ENCODE assay signal across 13 cellular contexts in the genomic region with DNA sequence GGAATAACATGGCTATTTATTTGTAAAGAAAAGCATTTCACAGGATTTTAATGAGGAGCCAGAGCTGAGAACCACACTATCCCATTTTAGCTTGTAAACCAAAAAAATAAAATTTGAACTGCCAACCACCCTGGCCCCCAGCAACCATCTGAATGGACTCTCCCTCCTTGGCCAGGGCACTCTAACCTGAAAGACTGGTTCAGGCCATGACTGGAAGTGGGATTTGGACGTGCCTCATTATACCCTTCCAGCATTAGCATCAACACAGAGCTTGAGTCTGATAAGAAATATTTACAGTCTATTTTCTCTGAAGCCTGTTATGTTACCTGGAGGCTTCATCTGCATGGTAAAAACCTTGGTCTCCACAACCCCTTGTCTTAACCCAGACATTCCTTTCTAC.
"Had no signal": no experiment of that assay in that cellular context is flagged by ENCODE, and none has a peak within 500 bp of the region (broad histone marks: within the 10 kb centered on the region; RNA-seq: fewer than 3 reads in every experiment).

No MANE protein-coding gene starts in this region.

- H3K27me3 ChIP-seq: stomach had no signal

- DNase-seq: activated CD4-positive, alpha-beta T cell treated with anti-CD3 and anti-CD28 coated beads, Interleukin-2, amount 50 U/mL, for 4 hours; activated CD8-positive, alpha-beta memory T cell treated with anti-CD3 and anti-CD28 coated beads, Interleukin-2, amount 10 ng/mL, durations not matched to agents 7 days and 5 days; activated naive CD4-positive, alpha-beta T cell; activated T-cell treated with anti-CD3 and anti-CD28 coated beads, Interleukin-2, amount 50 U/mL, for 4 hours; cortex of kidney; effector CD8-positive, alpha-beta T cell; SK-N-SH; stimulated activated CD4-positive, alpha-beta T cell treated with anti-CD3 and anti-CD28 coated beads, Interleukin-15, amount 100 ng/mL, for 24 hours; stimulated activated CD4-positive, alpha-beta T cell treated with anti-CD3 and anti-CD28 coated beads, Interleukin-4, amount 100 ng/mL, for 4 hours; stomach had no signal

- H3K9me3 ChIP-seq: SK-N-SH had no signal

- ATAC-seq: activated CD8-positive, alpha-beta memory T cell treated with anti-CD3 and anti-CD28 coated beads, Interleukin-2, amount 10 ng/mL, durations not matched to agents 7 days and 5 days; activated T-cell treated with anti-CD3 and anti-CD28 coated beads, Interleukin-2, amount 50 U/mL, for 4 hours had no signal

- H3K27ac ChIP-seq: stomach had no signal

- H3K9me3 Mint-ChIP-seq: central memory CD8-positive, alpha-beta T cell had no signal

- H3K36me3 ChIP-seq: thoracic aorta had no signal

- H3K4me3 ChIP-seq: stomach, thoracic aorta had no signal

- H3K27ac Mint-ChIP-seq: activated CD8-positive, alpha-beta memory T cell treated with anti-CD3 and anti-CD28 coated beads, Interleukin-2, amount 10 ng/mL, durations not matched to agents 7 days and 5 days had no signal

- H3K4me3 Mint-ChIP-seq: activated CD8-positive, alpha-beta memory T cell treated with anti-CD3 and anti-CD28 coated beads, Interleukin-2, amount 10 ng/mL, durations not matched to agents 7 days and 5 days; activated T-cell treated with anti-CD3 and anti-CD28 coated beads, Interleukin-2, amount 50 U/mL, for 4 hours; central memory CD8-positive, alpha-beta T cell; memory B cell had no signal

- H3K27me3 Mint-ChIP-seq: activated CD8-positive, alpha-beta memory T cell treated with anti-CD3 and anti-CD28 coated beads, Interleukin-2, amount 10 ng/mL, durations not matched to agents 7 days and 5 days; central memory CD8-positive, alpha-beta T cell; memory B cell had no signal
